Comparison of ENCODE assay signal across 8 cellular contexts in genomic region chr19:18379803-18380747, GRCh38. TPM values are rescaled to one million over a fixed set of nuclear protein-coding genes. Genes with fewer than 3 reads are reported as not detected.
DNase-seq lines count a peak whose midpoint lies in the region; ATAC-seq, FAIRE-seq and TF ChIP-seq lines count a peak whose summit lies in the region.
"Had no signal": no experiment of that assay in that cellular context is flagged by ENCODE, and none has a peak within 500 bp of the region (broad histone marks: within the 10 kb centered on the region; RNA-seq: fewer than 3 reads in every experiment).

No MANE protein-coding gene starts in this region.

- H3K4me3 ChIP-seq in adipocyte (ENCODE audit: low read length) (no peak overlapping the region), kidney (ENCODE audit: low read length in 2 of 2) (no peak overlapping the region), upper lobe of left lung (no peak overlapping the region)

- peaks cover 22% of the 10 kb centered on the region for H3K4me1 ChIP-seq in adipocyte (ENCODE audit: control insufficient read depth, insufficient read depth, low read length)
- peaks cover 10 to 11% of the 10 kb centered on the region in 2 donors for H3K4me1 ChIP-seq in kidney (ENCODE audit: control insufficient read depth in 1 of 2, insufficient read depth in 1 of 2, low read depth in 1 of 2, low read length in 2 of 2)
- H3K4me1 ChIP-seq in upper lobe of left lung, result peaks cover 26 to 64% (median 45%) of the 10 kb centered on the region in 4 donors

- TF ChIP-seq EP300 in upper lobe of left lung (IDR thresholded peaks at IDR 0.05), result peak in 1 of 4 donors; percentile 52

- in situ Hi-C loops in KBM-7 (cut with MboI; ENCODE audit: low pct_unique_long_range_greater_than_20kb, low sequenced_read_pairs), result no loop called here

- TF ChIP-seq CTCF in kidney (IDR thresholded peaks at IDR 0.05; ENCODE audit: borderline replicate concordance, extremely low read depth, insufficient read depth) (no peak), upper lobe of left lung (IDR thresholded peaks at IDR 0.05) (no peak)

- 28 to 33% methylated on average over 19 to 22 of the region's 22 CpGs for WGBS in upper lobe of left lung, 2 donors

- H3K27ac ChIP-seq in kidney (ENCODE audit: low read depth in 2 of 2, low read length in 2 of 2) (peak overlapping the region; percentile 45 to 84), upper lobe of left lung (peak overlapping the region; percentile 33 to 85 (median 82))

- no peak for FAIRE-seq in kidney (lab: Jason Lieb, UNC)
- FAIRE-seq: islet of Langerhans had no signal

- DNase-seq in KBM-7 (peak; percentile 55), adipocyte (ENCODE audit: low read depth) (no peak), kidney (peak; percentile 89), upper lobe of left lung (peak in 1 of 2 donors; percentile 85), pons (ENCODE audit: low spot score) (no peak)
- DNase-seq in stimulated activated CD4-positive, alpha-beta T cell treated with anti-CD3 and anti-CD28 coated beads, Interleukin-4, amount 100 ng/mL, for 1 hour, result no peak

- intact Hi-C loops in kidney (cut with DNase I), result no loop called here

- peak; percentile 81 to 92 for ATAC-seq in upper lobe of left lung (ENCODE audit: low FRiP score in 2 of 2)
- no peak for ATAC-seq in GM21447 (IDR thresholded peaks at IDR 0.05; ENCODE audit: unreplicated experiment)

- H3K9me3 ChIP-seq in adipocyte (ENCODE audit: control insufficient read depth, low read length), result no peaks in the 10 kb centered on the region
- H3K9me3 ChIP-seq in kidney (ENCODE audit: control insufficient read depth in 1 of 2, low read length in 2 of 2), result no peaks in the 10 kb centered on the region
- H3K9me3 ChIP-seq in upper lobe of left lung, result no peaks in the 10 kb centered on the region

- H3K36me3 ChIP-seq in adipocyte (ENCODE audit: control insufficient read depth, insufficient read depth, low read length, severe bottlenecking), result no peaks in the 10 kb centered on the region
- H3K36me3 ChIP-seq in kidney (ENCODE audit: control insufficient read depth in 1 of 2, insufficient read depth in 2 of 2, low read length in 2 of 2), result no peaks in the 10 kb centered on the region
- no peaks in the 10 kb centered on the region for H3K36me3 ChIP-seq in upper lobe of left lung

- H3K27me3 ChIP-seq in adipocyte (replicated peaks; ENCODE audit: control insufficient read depth, insufficient read depth, low read length), result no peaks in the 10 kb centered on the region
- no peaks in the 10 kb centered on the region for H3K27me3 ChIP-seq in upper lobe of left lung

- peak overlapping the region; percentile 32 for H3K9ac ChIP-seq in adipocyte (ENCODE audit: low read length)
- H3K9ac ChIP-seq in kidney (ENCODE audit: low read length in 2 of 2), result peak overlapping the region in 1 of 2 donors; percentile 58

- peak in 1 of 4 donors; percentile 9 for TF ChIP-seq POLR2A in upper lobe of left lung (IDR thresholded peaks at IDR 0.05)

RNA-seq across cellular contexts. Expression of gene GDF15, which starts 5.9 kb away (rescaled TPM):
- total RNA-seq in kidney (51.2 TPM), upper lobe of left lung (100 to 1,000 TPM in 2 of 6 donors, 10 to 100 TPM in 4; 42.5 to 126 (median 68.7) TPM)
- polyA plus RNA-seq in kidney (ENCODE audit: insufficient read depth, low read depth, low replicate concordance), result 154 TPM

RNA-seq across cellular contexts. Expression of gene LRRC25, which starts 17.3 kb away (rescaled TPM):
- total RNA-seq in kidney (13.1 TPM), upper lobe of left lung (10 to 100 TPM in 4 of 6 donors, 1 to 10 TPM in 2; 4.0 to 49.4 (median 24.0) TPM)
- 2.7 TPM for polyA plus RNA-seq in kidney (ENCODE audit: insufficient read depth, low read depth, low replicate concordance)

RNA-seq across cellular contexts. Expression of gene SSBP4, which starts 39.1 kb away (rescaled TPM):
- total RNA-seq in kidney, result 64.9 TPM
- 74.9 TPM for polyA plus RNA-seq in kidney (ENCODE audit: insufficient read depth, low read depth, low replicate concordance)
- total RNA-seq in upper lobe of left lung, result 100 to 1,000 TPM in 1 of 6 donors, 10 to 100 TPM in 5; 52.0 to 157 (median 84.1) TPM

RNA-seq across cellular contexts. Expression of gene PGPEP1, which starts 39.7 kb away (rescaled TPM):
- 54.5 TPM for total RNA-seq in kidney
- polyA plus RNA-seq in kidney (ENCODE audit: insufficient read depth, low read depth, low replicate concordance), result 76.1 TPM
- 10 to 100 TPM; 15.5 to 42.8 (median 28.1) TPM for total RNA-seq in upper lobe of left lung

RNA-seq across cellular contexts. Expression of gene LSM4, which starts 57.2 kb away (rescaled TPM):
- total RNA-seq in kidney (87.7 TPM), upper lobe of left lung (100 to 1,000 TPM in 4 of 6 donors, 10 to 100 TPM in 2; 39.8 to 147 (median 107) TPM)
- 245 TPM for polyA plus RNA-seq in kidney (ENCODE audit: insufficient read depth, low read depth, low replicate concordance)

Comparison
In these comparisons a context has a peak if more than half of its experiments do, and no peak if none do; other contexts are left out.
1. DNase-seq: peak in KBM-7 (single experiment) and kidney (single experiment); none in adipocyte (single experiment), pons (single experiment) and stimulated activated CD4-positive, alpha-beta T cell treated with anti-CD3 and anti-CD28 coated beads, Interleukin-4, amount 100 ng/mL, for 1 hour (single experiment).